16 cellular contexts compared by ENCODE assay signal in the genomic region with DNA sequence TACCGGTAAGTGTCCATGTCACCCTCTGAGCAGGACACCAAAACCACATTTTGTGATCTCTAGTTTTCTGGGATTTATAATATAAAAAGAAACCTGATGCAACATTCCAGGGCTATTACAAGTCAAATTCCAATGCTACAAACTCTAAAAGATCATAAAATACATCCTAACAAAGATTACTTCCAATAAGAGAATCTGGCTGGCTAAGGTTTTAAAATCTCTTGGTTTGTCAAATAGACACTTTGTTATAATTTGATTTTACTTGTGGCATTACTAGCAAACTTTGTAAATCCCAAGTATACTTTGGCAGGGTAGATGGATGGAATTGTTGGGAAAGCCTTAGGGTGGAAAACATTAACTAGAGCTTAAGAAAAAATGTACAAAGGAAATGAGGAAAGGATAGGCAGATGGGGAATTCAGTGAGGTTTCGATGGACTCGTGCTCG.
A peak's percentile ranks its signal among the peaks of the same experiment; 100 is the strongest.
DNase-seq lines count a peak whose midpoint lies in the region; ATAC-seq and TF ChIP-seq lines count a peak whose summit lies in the region.
"Had no signal": no experiment of that assay in that cellular context is flagged by ENCODE, and none has a peak within 500 bp of the region (broad histone marks: within the 10 kb centered on the region; RNA-seq: fewer than 3 reads in every experiment).

No MANE protein-coding gene starts in this region.

- H3K27ac Mint-ChIP-seq in activated naive CD8-positive, alpha-beta T cell treated with anti-CD3 and anti-CD28 coated beads for 36 hours: no peak overlapping the region

- H3K4me1 Mint-ChIP-seq in activated naive CD8-positive, alpha-beta T cell treated with anti-CD3 and anti-CD28 coated beads for 36 hours: peaks cover 9% of the 10 kb centered on the region

- H3K4me1 ChIP-seq in hepatocyte (ENCODE audit: insufficient read depth) (peaks cover 9% of the 10 kb centered on the region), colonic mucosa (no peaks in the 10 kb centered on the region)
- H3K4me1 ChIP-seq: pancreas had no signal

- peak; percentile 67 for DNase-seq in ACHN
- peak; percentile 43 for DNase-seq in HS-27A (ENCODE audit: low read depth)
- peak; percentile 6 for DNase-seq in astrocyte of the cerebellum (ENCODE audit: low read depth)
- no peak for DNase-seq in hepatocyte (ENCODE audit: low spot score)
- DNase-seq in activated naive CD8-positive, alpha-beta T cell treated with anti-CD3 and anti-CD28 coated beads for 36 hours: no peak
- DNase-seq in COR-L47 (lab: John Stamatoyannopoulos, UW): no peak
- DNase-seq in colonic mucosa: no peak
- DNase-seq: activated CD8-positive, alpha-beta memory T cell treated with anti-CD3 and anti-CD28 coated beads, Interleukin-2, amount 50 U/mL, for 4 hours; activated naive CD4-positive, alpha-beta T cell treated with anti-CD3 and anti-CD28 coated beads, Interleukin-2, amount 50 U/mL, for 16 hours; NCI-H1417; NCI-H446; pancreas; stimulated activated CD4-positive, alpha-beta T cell treated with anti-CD3 and anti-CD28 coated beads, Interleukin-12 subunit alpha, Interleukin-12 subunit beta, amount 100 ng/mL, for 4 hours had no signal

- H3K4me3 Mint-ChIP-seq in activated naive CD8-positive, alpha-beta T cell treated with anti-CD3 and anti-CD28 coated beads for 36 hours: no peak overlapping the region
- H3K4me3 Mint-ChIP-seq: IgD-negative memory B cell had no signal

- no peaks in the 10 kb centered on the region for H4K20me1 ChIP-seq in hepatocyte (ENCODE audit: insufficient read depth, poor library complexity, severe bottlenecking)

- peak overlapping the region; percentile 16 for H3K4me2 ChIP-seq in hepatocyte

- H3K27me3 Mint-ChIP-seq in activated naive CD8-positive, alpha-beta T cell treated with anti-CD3 and anti-CD28 coated beads for 36 hours: peaks cover 7% of the 10 kb centered on the region

- H3K27ac ChIP-seq in hepatocyte (peak overlapping the region; percentile 17), colonic mucosa (no peak overlapping the region)
- H3K27ac ChIP-seq: pancreas had no signal

- no peaks in the 10 kb centered on the region for H3K36me3 Mint-ChIP-seq in activated naive CD8-positive, alpha-beta T cell treated with anti-CD3 and anti-CD28 coated beads for 36 hours
- H3K36me3 Mint-ChIP-seq: IgD-negative memory B cell had no signal

- no peak for TF ChIP-seq CTCF in astrocyte of the cerebellum (IDR thresholded peaks at IDR 0.05; ENCODE audit: low read depth, low read length, missing control alignments)
- TF ChIP-seq CTCF in hepatocyte (IDR thresholded peaks at IDR 0.05; ENCODE audit: poor library complexity): no peak
- TF ChIP-seq CTCF in colonic mucosa (IDR thresholded peaks at IDR 0.05): no peak

- WGBS in hepatocyte (ENCODE audit: low lambda C conversion rate, missing lambda C conversion rate): 48% methylated on average over 4 of the region's 4 CpGs

- in situ Hi-C loops in ACHN (cut with HindIII; ENCODE audit: low pct_ligation_motif_present, low pct_unique_long_range_greater_than_20kb, low sequenced_read_pairs): no loop called here
- in situ Hi-C loops in astrocyte of the cerebellum (cut with HindIII; ENCODE audit: low sequenced_read_pairs): no loop called here

- no peaks in the 10 kb centered on the region for H3K9me2 ChIP-seq in hepatocyte (replicated peaks; ENCODE audit: insufficient read depth)

- intact Hi-C loops in colonic mucosa (cut with DNase I): no loop called here

- H2AFZ ChIP-seq in hepatocyte: no peak overlapping the region

- no peaks in the 10 kb centered on the region for H3K9me3 Mint-ChIP-seq in activated naive CD8-positive, alpha-beta T cell treated with anti-CD3 and anti-CD28 coated beads for 36 hours

- H3K79me2 ChIP-seq in hepatocyte: no peaks in the 10 kb centered on the region

- H3K36me3 ChIP-seq in hepatocyte (replicated peaks; ENCODE audit: insufficient read depth, low read depth) (no peaks in the 10 kb centered on the region), colonic mucosa (no peaks in the 10 kb centered on the region)
- H3K36me3 ChIP-seq: pancreas had no signal

- no peaks in the 10 kb centered on the region for H3K9me3 ChIP-seq in hepatocyte (ENCODE audit: low read depth)
- no peaks in the 10 kb centered on the region for H3K9me3 ChIP-seq in colonic mucosa
- H3K9me3 ChIP-seq: pancreas had no signal

- H3K9ac ChIP-seq in colonic mucosa (ENCODE audit: low read depth in 2 of 2, low read length in 2 of 2): no peak overlapping the region

- no peaks in the 10 kb centered on the region for H3K27me3 ChIP-seq in hepatocyte
- no peaks in the 10 kb centered on the region for H3K27me3 ChIP-seq in colonic mucosa
- H3K27me3 ChIP-seq: pancreas had no signal

- no peak overlapping the region for H3K4me3 ChIP-seq in astrocyte of the cerebellum (ENCODE audit: low read depth, low read length)
- no peak overlapping the region for H3K4me3 ChIP-seq in hepatocyte
- H3K4me3 ChIP-seq in colonic mucosa: no peak overlapping the region
- H3K4me3 ChIP-seq: pancreas had no signal

- no peak for ATAC-seq in HG02588 (IDR thresholded peaks at IDR 0.05; ENCODE audit: unreplicated experiment)
- ATAC-seq: activated CD4-positive, CD25-positive, alpha-beta regulatory T cell treated with anti-CD3 and anti-CD28 coated beads, Interleukin-2, amount 50 U/mL, for 24 hours; pancreas had no signal

Comparison
In these comparisons a context has a peak if more than half of its experiments do, and no peak if none do; other contexts are left out.
1. DNase-seq: peak in ACHN (single experiment), HS-27A (single experiment) and astrocyte of the cerebellum (single experiment); none in hepatocyte (single experiment), activated naive CD8-positive, alpha-beta T cell treated with anti-CD3 and anti-CD28 coated beads for 36 hours (single experiment), COR-L47 (single experiment) and colonic mucosa (single experiment).